ENCODE assay signal across 8 cellular contexts in the genomic region with DNA sequence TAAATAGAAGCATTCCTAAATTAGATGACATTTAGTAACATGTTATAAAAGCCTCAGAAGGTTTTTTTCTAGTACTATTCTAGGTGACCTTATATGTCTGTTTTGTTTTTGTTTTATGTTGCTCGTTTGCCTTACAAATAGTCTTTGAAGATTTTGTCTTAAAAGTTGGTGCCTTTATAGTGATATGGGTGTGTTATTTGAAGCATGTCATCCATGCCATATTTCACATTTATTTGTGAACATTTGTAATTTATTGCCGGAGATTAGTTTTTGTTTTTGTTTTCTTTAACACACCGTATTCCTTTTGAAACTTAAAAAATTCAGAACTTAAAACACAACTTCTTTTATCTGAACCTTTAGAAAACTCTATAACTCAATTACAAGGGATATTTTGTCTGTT.
"Had no signal": no experiment of that assay in that cellular context is flagged by ENCODE, and none has a peak within 500 bp of the region (broad histone marks: within the 10 kb centered on the region; RNA-seq: fewer than 3 reads in every experiment).

No MANE protein-coding gene starts in this region.

- H3K4me1 Mint-ChIP-seq: GM23338, IgD-negative memory B cell had no signal

- H3K9me3 ChIP-seq: HAP-1 had no signal

- H3K4me3 ChIP-seq: GM23338, HAP-1 had no signal

- H3K27ac ChIP-seq: HL-60, KMS-11 had no signal

- H3K4me3 Mint-ChIP-seq: GM23338, IgD-negative memory B cell had no signal

- H3K36me3 ChIP-seq: HAP-1 had no signal

- H3K9me3 Mint-ChIP-seq: GM23338 had no signal

- DNase-seq: H7, KBM-7 had no signal

- H3K9ac ChIP-seq: KMS-11 had no signal

- FAIRE-seq: HepG2 had no signal

- H3K36me3 Mint-ChIP-seq: IgD-negative memory B cell had no signal

- H3K27ac Mint-ChIP-seq: GM23338, IgD-negative memory B cell had no signal

- H3K27me3 Mint-ChIP-seq: IgD-negative memory B cell had no signal
